8 cellular contexts compared by ENCODE assay signal in the genomic region with DNA sequence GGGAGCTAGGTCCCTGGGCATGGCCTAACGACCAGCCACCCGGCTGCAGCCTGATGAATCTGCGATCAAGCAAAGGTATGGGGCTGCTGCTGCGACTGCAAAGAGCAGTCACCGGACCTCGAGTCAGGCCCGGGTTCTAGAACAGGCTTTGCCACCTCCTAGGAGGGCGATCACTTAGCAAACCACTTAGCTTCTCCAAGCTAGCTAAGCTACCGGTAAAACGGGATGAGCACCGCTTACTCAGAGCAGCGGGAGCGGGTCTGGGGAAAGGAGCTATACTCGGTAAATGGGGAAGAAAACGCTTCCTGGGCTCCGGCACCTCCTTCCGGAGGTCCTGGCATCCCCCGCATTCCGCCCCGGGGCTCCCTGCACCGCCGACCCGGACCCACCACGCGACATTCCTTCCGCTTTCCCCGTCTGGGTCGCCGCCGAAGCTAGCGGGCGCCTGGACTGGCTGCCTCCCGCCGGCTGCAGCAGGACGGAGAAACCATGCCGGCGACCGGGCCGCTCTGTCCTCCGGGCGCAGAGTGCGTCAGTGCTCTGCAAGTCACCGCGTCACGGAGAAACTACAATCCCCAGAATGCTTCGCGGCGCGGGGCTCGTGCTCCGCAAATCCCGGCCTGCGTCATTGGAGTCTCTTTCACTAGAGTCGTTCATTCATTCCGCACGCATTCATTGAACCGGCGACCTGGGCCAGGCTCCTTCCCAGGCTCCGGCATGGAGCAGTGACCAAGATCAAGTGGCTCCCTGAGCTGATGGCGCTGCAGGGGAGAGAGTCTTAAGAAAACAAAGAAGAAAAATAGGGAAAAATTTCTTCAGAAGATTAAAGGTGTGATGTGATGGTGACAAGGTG. TPM values are rescaled to one million over a fixed set of nuclear protein-coding genes. Genes with fewer than 3 reads are reported as not detected.
A peak's percentile ranks its signal among the peaks of the same experiment; 100 is the strongest.
DNase-seq lines count a peak whose midpoint lies in the region; ATAC-seq and TF ChIP-seq lines count a peak whose summit lies in the region.

A gene (minus strand): TSS at position 531 of the 853 bp plus-strand sequence. CDS start 3,779 bp downstream, outside the sequence.

- ATAC-seq in HG03442 (IDR thresholded peaks at IDR 0.05; ENCODE audit: unreplicated experiment), result peak; percentile 50

- no peak for TF ChIP-seq CTCF in kidney epithelial cell (IDR thresholded peaks at IDR 0.05; ENCODE audit: insufficient read depth, low read length, poor library complexity, severe bottlenecking)

- DNase-seq in Ammon's horn (ENCODE audit: low spot score), result peak; percentile 96
- DNase-seq in GM19238 (ENCODE audit: insufficient read length, low spot score), result peak; percentile 89
- DNase-seq in NCI-H524 (lab: John Stamatoyannopoulos, UW), result peak; percentile 66 to 88
- DNase-seq in activated CD4-positive, alpha-beta T cell treated with anti-CD3 and anti-CD28 coated beads for 24 hours (ENCODE audit: low read depth in 2 of 2), result peak; percentile 81 to 90
- peak; percentile 98 for DNase-seq in cerebellum (ENCODE audit: low spot score)
- DNase-seq in kidney epithelial cell (ENCODE audit: low read depth), result peak; percentile 75
- peak; percentile 83 to 91 for DNase-seq in stimulated activated CD4-positive, alpha-beta T cell treated with anti-CD3 and anti-CD28 coated beads, Interleukin-15, amount 100 ng/mL, for 48 hours (ENCODE audit: low read depth in 2 of 2)

- H3K4me3 ChIP-seq in kidney epithelial cell (ENCODE audit: low read depth, low read length), result peak within 1 kb of the TSS; percentile 87

- H3K27me3 ChIP-seq in kidney epithelial cell (ENCODE audit: control insufficient read depth, insufficient read depth, low read length), result no peaks in the 10 kb centered on the region

- peaks cover 2% of the 10 kb centered on the region for H3K36me3 ChIP-seq in kidney epithelial cell (ENCODE audit: control insufficient read depth, insufficient read depth, low read length)

RNA-seq across cellular contexts. Expression of the gene that starts here (rescaled TPM):
- total RNA-seq in cerebellum (3.5 TPM), kidney epithelial cell (27.6 and 41.5 TPM in 2 replicates)

Comparison
In these comparisons a context has a peak if more than half of its experiments do, and no peak if none do; other contexts are left out.
1. Peak in every context shown above with its lines: DNase-seq, ATAC-seq and H3K4me3 ChIP-seq.